In the genomic region with DNA sequence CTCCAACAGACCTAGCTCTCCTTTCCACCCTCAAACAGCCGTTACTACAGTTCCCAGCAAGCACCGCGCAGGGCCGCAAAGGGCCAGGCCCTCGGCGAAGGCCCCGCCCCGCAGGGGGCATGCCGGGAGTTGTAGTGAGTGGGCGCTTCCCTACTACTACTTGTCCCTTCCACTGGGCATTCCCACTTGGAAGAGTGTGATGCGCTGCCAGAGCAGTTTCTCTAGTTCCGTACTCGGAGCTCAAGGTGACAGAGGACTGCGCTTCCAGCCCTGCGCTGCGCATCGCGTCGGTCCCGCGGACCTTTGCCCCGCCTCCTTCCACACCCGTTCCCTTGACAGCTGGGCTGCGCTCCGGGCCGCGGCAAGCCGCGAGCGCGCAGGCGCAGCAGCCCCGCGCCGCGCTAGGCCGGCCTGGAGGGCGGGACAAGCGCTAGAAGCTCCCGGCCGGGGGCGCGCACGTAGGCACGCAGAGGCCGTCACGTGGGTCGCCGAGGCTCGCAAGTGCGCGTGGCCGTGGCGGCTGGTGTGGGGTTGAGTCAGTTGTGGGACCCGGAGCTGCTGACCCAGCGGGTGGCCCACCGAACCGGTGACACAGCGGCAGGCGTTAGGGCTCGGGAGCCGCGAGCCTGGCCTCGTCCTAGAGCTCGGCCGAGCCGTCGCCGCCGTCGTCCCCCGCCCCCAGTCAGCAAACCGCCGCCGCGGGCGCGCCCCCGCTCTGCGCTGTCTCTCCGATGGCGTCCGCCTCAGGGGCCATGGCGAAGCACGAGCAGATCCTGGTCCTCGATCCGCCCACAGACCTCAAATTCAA, we compare ENCODE assay signal across 8 cellular contexts. TPM values are rescaled to one million over a fixed set of nuclear protein-coding genes. Genes with fewer than 3 reads are reported as not detected.
DNase-seq lines count a peak whose midpoint lies in the region; ATAC-seq and TF ChIP-seq lines count a peak whose summit lies in the region.

A gene with protein sequence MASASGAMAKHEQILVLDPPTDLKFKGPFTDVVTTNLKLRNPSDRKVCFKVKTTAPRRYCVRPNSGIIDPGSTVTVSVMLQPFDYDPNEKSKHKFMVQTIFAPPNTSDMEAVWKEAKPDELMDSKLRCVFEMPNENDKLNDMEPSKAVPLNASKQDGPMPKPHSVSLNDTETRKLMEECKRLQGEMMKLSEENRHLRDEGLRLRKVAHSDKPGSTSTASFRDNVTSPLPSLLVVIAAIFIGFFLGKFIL (plus strand): TSS at position 491 of the 808 bp plus-strand sequence. CDS start 241 bp downstream, at position 732.

- peak; percentile 86 for ATAC-seq in HG03432 (IDR thresholded peaks at IDR 0.05; ENCODE audit: unreplicated experiment)

- DNase-seq in Ammon's horn (ENCODE audit: low spot score) = peak; percentile 97
- DNase-seq in NCI-H460 (ENCODE audit: extremely low read depth, low read depth) = peak; percentile 88
- peak; percentile 92 for DNase-seq in activated CD4-positive, CD25-positive, alpha-beta regulatory T cell treated with anti-CD3 and anti-CD28 coated beads, Interleukin-2, amount 50 U/mL, for 72 hours
- DNase-seq in cerebellar cortex (ENCODE audit: low spot score) = peak; percentile 96
- DNase-seq in islet precursor cell = peak; percentile 97
- DNase-seq in stimulated activated CD4-positive, alpha-beta T cell treated with anti-CD3 and anti-CD28 coated beads, Interleukin-12 subunit alpha, Interleukin-12 subunit beta, amount 100 ng/mL, for 4 hours = peak; percentile 90

- TF ChIP-seq POLR2A in GM19193 (IDR thresholded peaks at IDR 0.05; ENCODE audit: extremely low read depth, insufficient read depth, insufficient read length) = peak; percentile 87

RNA-seq across cellular contexts. Expression of the gene that starts here (rescaled TPM):
- 321 and 343 TPM in 2 replicates for total RNA-seq in NCI-H460 (2014; rRNA removed; shearing (Covaris generic))
- polyA plus RNA-seq in NCI-H460 (2014; cell fraction: nucleus; rRNA removed) = 88.7 and 114 TPM in 2 replicates

Comparison
In these comparisons a context has a peak if more than half of its experiments do, and no peak if none do; other contexts are left out.
1. Peak in every context shown above with its lines: DNase-seq and ATAC-seq.